ENCODE assay signal across 9 cellular contexts in genomic region chr6:90425161-90425641, GRCh38.
DNase-seq lines count a peak whose midpoint lies in the region; ATAC-seq and FAIRE-seq lines count a peak whose summit lies in the region.
"Had no signal": no experiment of that assay in that cellular context is flagged by ENCODE, and none has a peak within 500 bp of the region (broad histone marks: within the 10 kb centered on the region; RNA-seq: fewer than 3 reads in every experiment).

No MANE protein-coding gene starts in this region.

- no peak for FAIRE-seq in HTR-8/SVneo (lab: Jason Lieb, UNC)

- no peaks in the 10 kb centered on the region for H3K4me1 ChIP-seq in effector memory CD4-positive, alpha-beta T cell (ENCODE audit: control insufficient read depth, insufficient read depth, low read length, poor library complexity, severe bottlenecking)

- no peaks in the 10 kb centered on the region for H3K27me3 ChIP-seq in effector memory CD4-positive, alpha-beta T cell (replicated peaks; ENCODE audit: control insufficient read depth, insufficient read depth, low read length, poor library complexity, severe bottlenecking)

- ATAC-seq in GM18517 (IDR thresholded peaks at IDR 0.05; ENCODE audit: unreplicated experiment) (peak; percentile 100), GM21526 (IDR thresholded peaks at IDR 0.05; ENCODE audit: low FRiP score, unreplicated experiment) (peak; percentile 99), HG03439 (IDR thresholded peaks at IDR 0.05; ENCODE audit: unreplicated experiment) (peak; percentile 98)

- no peaks in the 10 kb centered on the region for H3K36me3 ChIP-seq in effector memory CD4-positive, alpha-beta T cell (ENCODE audit: control insufficient read depth, insufficient read depth, low read length)

- peak overlapping the region; percentile 53 for H3K27ac ChIP-seq in effector memory CD4-positive, alpha-beta T cell (ENCODE audit: insufficient read depth, low read length, poor library complexity, severe bottlenecking)

- H3K9me3 ChIP-seq in effector memory CD4-positive, alpha-beta T cell (ENCODE audit: control insufficient read depth, low read length) = no peaks in the 10 kb centered on the region

- DNase-seq in effector memory CD4-positive, alpha-beta T cell = no peak
- DNase-seq in NCI-H1694 treated with DMSO at 0.1 percent for 48 hours (lab: John Stamatoyannopoulos, UW) (no peak), HTR-8/SVneo (ENCODE audit: insufficient read length, low spot score) (no peak), NCI-H1930 (lab: John Stamatoyannopoulos, UW) (no peak), NCI-H1105 (lab: John Stamatoyannopoulos, UW) (no peak)
- DNase-seq: mammary epithelial cell had no signal

- peak overlapping the region; percentile 44 for H3K4me3 ChIP-seq in effector memory CD4-positive, alpha-beta T cell (ENCODE audit: insufficient read depth, low read depth, low read length, poor library complexity, severe bottlenecking)
